Comparison of ENCODE assay signal across 8 cellular contexts in genomic region chr7:130356121-130356759, GRCh38. TPM values are rescaled to one million over a fixed set of nuclear protein-coding genes. Genes with fewer than 3 reads are reported as not detected.
A peak's percentile ranks its signal among the peaks of the same experiment; 100 is the strongest.
DNase-seq lines count a peak whose midpoint lies in the region; ATAC-seq and TF ChIP-seq lines count a peak whose summit lies in the region.

No MANE protein-coding gene starts in this region.

- peaks cover 0 to 13% (median 9%) of the 10 kb centered on the region in 3 donors for H3K36me3 Mint-ChIP-seq in naive thymus-derived CD8-positive, alpha-beta T cell

- DNase-seq in 8988T = peak; percentile 57
- DNase-seq in M059J (ENCODE audit: low read depth) = peak; percentile 100
- peak in 1 of 3 donors; percentile 43 for DNase-seq in mucosa of descending colon
- DNase-seq in naive thymus-derived CD8-positive, alpha-beta T cell = no peak
- no peak for DNase-seq in HUDEP-2 (lab: John Stamatoyannopoulos, UW; ENCODE audit: unreplicated experiment in 76 of 76)

- H3K4me3 ChIP-seq in ectodermal cell (ENCODE audit: insufficient read depth, low read depth, low read length) (no peak overlapping the region), mucosa of descending colon (no peak overlapping the region)

- H3K27me3 Mint-ChIP-seq in naive thymus-derived CD8-positive, alpha-beta T cell = peaks cover 0 to 2% (median 0%) of the 10 kb centered on the region in 5 donors

- intact Hi-C loops in mucosa of descending colon (cut with DNase I, micrococcal nuclease) = no loop called here

- no peak for TF ChIP-seq CTCF in mucosa of descending colon (IDR thresholded peaks at IDR 0.05)

- no peaks in the 10 kb centered on the region for H3K27me3 ChIP-seq in ectodermal cell (ENCODE audit: control insufficient read depth, insufficient read depth, low read length, poor library complexity, severe bottlenecking)

- WGBS in ectodermal cell, 2 experiments = 43 to 44% methylated on average over 7 to 8 of the region's 8 CpGs

- H3K27ac ChIP-seq in ectodermal cell (ENCODE audit: insufficient read depth, low read depth, low read length, poor library complexity, severe bottlenecking) = peak overlapping the region; percentile 87

- H3K9me3 ChIP-seq in ectodermal cell (ENCODE audit: control insufficient read depth, low read length) = no peaks in the 10 kb centered on the region
- peaks cover 6% of the 10 kb centered on the region for H3K9me3 ChIP-seq in mucosa of descending colon

- H3K4me3 Mint-ChIP-seq in naive thymus-derived CD8-positive, alpha-beta T cell = no peak overlapping the region

- peaks cover 0 to 13% (median 5%) of the 10 kb centered on the region in 4 donors for H3K4me1 Mint-ChIP-seq in naive thymus-derived CD8-positive, alpha-beta T cell

- POLR2A ChIA-PET in naive thymus-derived CD8-positive, alpha-beta T cell (lab: Charles Lee) = no interaction called here

- peaks cover 0 to 19% (median 10%) of the 10 kb centered on the region in 9 donors for H3K9me3 Mint-ChIP-seq in naive thymus-derived CD8-positive, alpha-beta T cell

- H3K36me3 ChIP-seq in ectodermal cell (ENCODE audit: control insufficient read depth, insufficient read depth, low read length) (no peaks in the 10 kb centered on the region), mucosa of descending colon (ENCODE audit: low read depth) (no peaks in the 10 kb centered on the region)

- H3K4me1 ChIP-seq in ectodermal cell (ENCODE audit: control insufficient read depth, insufficient read depth, low read length) (peaks cover 38% of the 10 kb centered on the region), mucosa of descending colon (ENCODE audit: low read depth) (no peaks in the 10 kb centered on the region)

- ATAC-seq in mucosa of descending colon = peak; percentile 56
- no peak for ATAC-seq in naive thymus-derived CD8-positive, alpha-beta T cell
- ATAC-seq in HG02623 (IDR thresholded peaks at IDR 0.05; ENCODE audit: unreplicated experiment) = no peak
- ATAC-seq in GM21423 (IDR thresholded peaks at IDR 0.05; ENCODE audit: unreplicated experiment) = no peak

- H3K27ac Mint-ChIP-seq in naive thymus-derived CD8-positive, alpha-beta T cell = peak overlapping the region in 1 of 10 donors; percentile 45

RNA-seq across cellular contexts. Expression of gene CPA5, which starts 11.6 kb away (rescaled TPM):
- not detected in 2 replicates for total RNA-seq in M059J (2014; rRNA removed; shearing (Covaris generic))
- polyA plus RNA-seq in ectodermal cell (2013, experiment 1 of 4) = not detected
- not detected for polyA plus RNA-seq in ectodermal cell (2013, experiment 2 of 4)
- polyA plus RNA-seq in ectodermal cell (2013, experiment 3 of 4) = not detected
- polyA plus RNA-seq in ectodermal cell (2013, experiment 4 of 4) = not detected
- total RNA-seq in mucosa of descending colon = not detected
- total RNA-seq in naive thymus-derived CD8-positive, alpha-beta T cell = 10 to 100 TPM in 1 of 2 experiments, 1 to 10 TPM in 1; 9.4 to 14.7 TPM
- 100 to 1,000 TPM in 1 of 3 donors, 10 to 100 TPM in 2; 56.8 to 159 (median 69.2) TPM for polyA plus RNA-seq in naive thymus-derived CD8-positive, alpha-beta T cell

RNA-seq across cellular contexts. Expression of gene CPA1, which starts 24.1 kb away (rescaled TPM):
- not detected in 2 replicates for total RNA-seq in M059J (2014; rRNA removed; shearing (Covaris generic))
- polyA plus RNA-seq in ectodermal cell (2013, experiment 1 of 4) = 0.63 TPM
- polyA plus RNA-seq in ectodermal cell (2013, experiment 2 of 4) = not detected
- 0.37 TPM for polyA plus RNA-seq in ectodermal cell (2013, experiment 3 of 4)
- polyA plus RNA-seq in ectodermal cell (2013, experiment 4 of 4) = 0.61 TPM
- not detected for total RNA-seq in mucosa of descending colon
- total RNA-seq in naive thymus-derived CD8-positive, alpha-beta T cell = not detected
- polyA plus RNA-seq in naive thymus-derived CD8-positive, alpha-beta T cell = under 1 TPM in 1 of 3 donors, not detected in 2; 0.26 TPM

Comparison
In these comparisons a context has a peak if more than half of its experiments do, and no peak if none do; other contexts are left out.
1. DNase-seq: peak in 8988T (single experiment) and M059J (single experiment); none in naive thymus-derived CD8-positive, alpha-beta T cell (0 of 10) and HUDEP-2 (0 of 76).
2. RNA of gene CPA5, which starts 11.6 kb away (total RNA-seq): 9.4 to 14.7 TPM in naive thymus-derived CD8-positive, alpha-beta T cell; not detected in M059J and not detected in mucosa of descending colon; every median in the first group is over 10 times any median in the second.